ENCODE assay signal across 17 cellular contexts in the genomic region with DNA sequence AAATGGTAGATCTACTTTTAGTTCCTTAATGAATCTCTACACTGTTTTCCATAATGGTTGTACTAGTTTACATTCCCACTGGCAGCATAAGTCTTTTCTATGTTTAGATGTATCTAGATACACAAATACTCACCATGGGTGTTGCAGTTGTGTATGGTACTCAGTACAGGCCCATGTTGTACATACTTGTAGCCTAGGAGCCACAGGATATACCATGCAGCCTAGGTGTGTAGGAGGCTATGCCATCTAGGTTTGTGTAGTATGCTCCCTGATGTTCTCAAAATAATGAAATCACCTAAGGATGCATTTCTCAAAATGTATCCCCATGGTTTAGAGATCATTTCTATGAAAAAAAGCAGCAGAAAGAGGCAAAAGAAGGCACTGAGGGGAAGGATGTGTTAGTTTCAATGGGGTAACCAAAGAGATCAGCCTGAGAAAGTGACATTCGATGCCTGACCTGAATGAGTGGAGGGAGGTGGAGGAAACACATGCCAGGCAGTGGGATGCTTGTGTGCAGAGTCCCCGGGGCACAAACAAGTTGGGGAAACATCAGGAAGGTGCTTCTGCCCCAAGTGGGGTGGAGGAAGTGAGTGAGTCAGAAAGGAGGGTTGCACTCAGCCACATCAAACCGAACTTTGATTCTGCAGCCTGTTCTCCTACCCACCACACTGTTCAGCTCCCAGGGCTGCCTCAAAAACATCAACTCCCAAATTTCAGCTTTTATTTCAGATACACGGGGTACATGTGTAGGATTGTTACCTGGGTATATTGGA.
DNase-seq lines count a peak whose midpoint lies in the region; ATAC-seq and TF ChIP-seq lines count a peak whose summit lies in the region.
"Had no signal": no experiment of that assay in that cellular context is flagged by ENCODE, and none has a peak within 500 bp of the region (broad histone marks: within the 10 kb centered on the region; RNA-seq: fewer than 3 reads in every experiment).

No MANE protein-coding gene starts in this region.

- H3K4me3 ChIP-seq in DND-41 (ENCODE audit: low read depth in 1 of 2, low read length in 2 of 2) (no peak overlapping the region), neural progenitor cell (no peak overlapping the region), stomach (no peak overlapping the region)

- H2AFZ ChIP-seq in DND-41 (ENCODE audit: low read depth, low read length) (no peak overlapping the region), neural progenitor cell (replicated peaks) (no peak overlapping the region)

- H3K27ac Mint-ChIP-seq in activated T-cell treated with anti-CD3 and anti-CD28 coated beads, Interleukin-2, amount 50 U/mL, for 72 hours: no peak overlapping the region
- H3K27ac Mint-ChIP-seq in neural progenitor cell: no peak overlapping the region
- H3K27ac Mint-ChIP-seq: nephron; T-helper 2 cell treated with Interferon-gamma antibody and Interleukin-4, amounts not matched to agents 5 μg/mL and 100 μg/mL, for 36 hours had no signal

- no peaks in the 10 kb centered on the region for H3K36me3 ChIP-seq in DND-41 (ENCODE audit: insufficient read depth, low read length)
- no peaks in the 10 kb centered on the region for H3K36me3 ChIP-seq in neural progenitor cell
- no peaks in the 10 kb centered on the region for H3K36me3 ChIP-seq in stomach
- H3K36me3 ChIP-seq: brain microvascular endothelial cell had no signal

- peak; percentile 55; the same call in 1 of the 3 replicates for ATAC-seq in DND-41 (ENCODE audit: insufficient read depth, low read depth)
- peak; percentile 66 to 68 for ATAC-seq in activated T-cell treated with anti-CD3 and anti-CD28 coated beads, Interleukin-2, amount 50 U/mL, for 72 hours (replicated peaks in 1 of 2)
- no peak for ATAC-seq in HG02840 (IDR thresholded peaks at IDR 0.05; ENCODE audit: low FRiP score, unreplicated experiment)
- ATAC-seq: left lobe of liver had no signal

- H3K9me3 ChIP-seq in DND-41 (ENCODE audit: insufficient read depth, low read length, severe bottlenecking) (no peaks in the 10 kb centered on the region), neural progenitor cell (ENCODE audit: low read depth) (no peaks in the 10 kb centered on the region), stomach (no peaks in the 10 kb centered on the region)

- H3K4me1 Mint-ChIP-seq in activated T-cell treated with anti-CD3 and anti-CD28 coated beads, Interleukin-2, amount 50 U/mL, for 72 hours (ENCODE audit: low read depth): peaks cover 11% of the 10 kb centered on the region
- peaks cover 18% of the 10 kb centered on the region for H3K4me1 Mint-ChIP-seq in neural progenitor cell
- H3K4me1 Mint-ChIP-seq: nephron had no signal

- peak; percentile 13 for DNase-seq in DND-41
- peak; percentile 7 to 39 for DNase-seq in activated CD4-positive, alpha-beta T cell treated with anti-CD3 and anti-CD28 coated beads for 4 hours
- DNase-seq in activated T-cell treated with anti-CD3 and anti-CD28 coated beads, Interleukin-2, amount 50 U/mL, for 72 hours: peak; percentile 8 to 15
- DNase-seq in neural progenitor cell (ENCODE audit: low spot score): no peak
- no peak for DNase-seq in stomach
- DNase-seq in cardiac septum (ENCODE audit: low spot score): no peak
- DNase-seq: activated CD4-positive, CD25-positive, alpha-beta regulatory T cell treated with anti-CD3 and anti-CD28 coated beads, Interleukin-2, amount 50 U/mL, for 72 hours; brain microvascular endothelial cell; cortex of kidney; head of caudate nucleus; NCI-H1436 treated with DMSO at 0.1 percent for 48 hours; NCI-H748 treated with DMSO at 0.1 percent for 48 hours; posterior cingulate gyrus had no signal

- no peak overlapping the region for H3K27ac ChIP-seq in DND-41 (ENCODE audit: low read length)
- no peak overlapping the region for H3K27ac ChIP-seq in neural progenitor cell
- H3K27ac ChIP-seq in stomach: no peak overlapping the region
- H3K27ac ChIP-seq: brain microvascular endothelial cell had no signal

- H3K9ac ChIP-seq in DND-41 (ENCODE audit: low read depth, low read length) (no peak overlapping the region), neural progenitor cell (no peak overlapping the region)

- H3K4me3 Mint-ChIP-seq in activated T-cell treated with anti-CD3 and anti-CD28 coated beads, Interleukin-2, amount 50 U/mL, for 72 hours: no peak overlapping the region
- peak overlapping the region; percentile 22 for H3K4me3 Mint-ChIP-seq in neural progenitor cell
- H3K4me3 Mint-ChIP-seq: nephron; T-helper 2 cell treated with Interferon-gamma antibody and Interleukin-4, amounts not matched to agents 5 μg/mL and 100 μg/mL, for 36 hours had no signal

- H3K4me1 ChIP-seq in DND-41 (ENCODE audit: insufficient read depth, low read length) (no peaks in the 10 kb centered on the region), neural progenitor cell (no peaks in the 10 kb centered on the region), stomach (no peaks in the 10 kb centered on the region)

- no peak overlapping the region for H3K4me2 ChIP-seq in DND-41 (ENCODE audit: insufficient read depth, low read length)
- no peak overlapping the region for H3K4me2 ChIP-seq in neural progenitor cell

- H3F3A ChIP-seq in neural progenitor cell (ENCODE audit: low read depth): no peaks in the 10 kb centered on the region

- no peaks in the 10 kb centered on the region for H4K20me1 ChIP-seq in DND-41 (ENCODE audit: insufficient read depth, low read length)
- no peaks in the 10 kb centered on the region for H4K20me1 ChIP-seq in neural progenitor cell (ENCODE audit: low read depth)

- TF ChIP-seq CTCF in DND-41 (IDR thresholded peaks at IDR 0.05; ENCODE audit: borderline replicate concordance, extremely low read depth, low read length, poor library complexity, severe bottlenecking) (no peak), neural progenitor cell (IDR thresholded peaks at IDR 0.05) (no peak), stomach (IDR thresholded peaks at IDR 0.05) (no peak)

- H3K9me3 Mint-ChIP-seq in activated T-cell treated with anti-CD3 and anti-CD28 coated beads, Interleukin-2, amount 50 U/mL, for 72 hours: no peaks in the 10 kb centered on the region
- peaks cover 4% of the 10 kb centered on the region for H3K9me3 Mint-ChIP-seq in neural progenitor cell
- H3K9me3 Mint-ChIP-seq: T-helper 2 cell treated with Interferon-gamma antibody and Interleukin-4, amounts not matched to agents 5 μg/mL and 100 μg/mL, for 36 hours had no signal

- peaks cover 18% of the 10 kb centered on the region for H3K27me3 ChIP-seq in DND-41 (ENCODE audit: insufficient read depth, low read length, poor library complexity)
- no peaks in the 10 kb centered on the region for H3K27me3 ChIP-seq in neural progenitor cell
- H3K27me3 ChIP-seq in stomach: no peaks in the 10 kb centered on the region
- H3K27me3 ChIP-seq: brain microvascular endothelial cell had no signal

- intact Hi-C loops in stomach (cut with DNase I; ENCODE audit: low total_unique reads) (no loop called here), cardiac septum (cut with DNase I) (no loop called here)

- H3K79me2 ChIP-seq in DND-41 (ENCODE audit: insufficient read depth, low read length) (no peaks in the 10 kb centered on the region), neural progenitor cell (ENCODE audit: low read depth) (no peaks in the 10 kb centered on the region)

- no peak for TF ChIP-seq POLR2A in stomach (IDR thresholded peaks at IDR 0.05)

- no peak for TF ChIP-seq EP300 in stomach (IDR thresholded peaks at IDR 0.05)

- H3K36me3 Mint-ChIP-seq in activated T-cell treated with anti-CD3 and anti-CD28 coated beads, Interleukin-2, amount 50 U/mL, for 72 hours (ENCODE audit: insufficient read depth in 2 of 2): no peaks in the 10 kb centered on the region
- no peaks in the 10 kb centered on the region for H3K36me3 Mint-ChIP-seq in neural progenitor cell

- H3K27me3 Mint-ChIP-seq in activated T-cell treated with anti-CD3 and anti-CD28 coated beads, Interleukin-2, amount 50 U/mL, for 72 hours (ENCODE audit: low read depth): no peaks in the 10 kb centered on the region
- no peaks in the 10 kb centered on the region for H3K27me3 Mint-ChIP-seq in neural progenitor cell (ENCODE audit: insufficient read depth, low read depth)

- WGBS in stomach, 5 donors: 73 to 83% (median 75%) methylated on average over 4 of the region's 4 CpGs

Comparison
In these comparisons a context has a peak if more than half of its experiments do, and no peak if none do; other contexts are left out.
1. DNase-seq: peak in DND-41 (single experiment), activated CD4-positive, alpha-beta T cell treated with anti-CD3 and anti-CD28 coated beads for 4 hours (2 of 2) and activated T-cell treated with anti-CD3 and anti-CD28 coated beads, Interleukin-2, amount 50 U/mL, for 72 hours (2 of 2); none in neural progenitor cell (single experiment), stomach (single experiment) and cardiac septum (single experiment).